ENCODE assay signal across 12 cellular contexts in genomic region chr2:38173690-38174089, GRCh38.
"Had no signal": no experiment of that assay in that cellular context is flagged by ENCODE, and none has a peak within 500 bp of the region (broad histone marks: within the 10 kb centered on the region; RNA-seq: fewer than 3 reads in every experiment).

No MANE protein-coding gene starts in this region.

- ATAC-seq: activated CD8-positive, alpha-beta T cell treated with anti-CD3 and anti-CD28 coated beads, Interleukin-2, amount 10 ng/mL, durations not matched to agents 7 days and 5 days; T-cell had no signal

- H3K9me3 ChIP-seq: pancreas, tibial artery had no signal

- H3K36me3 ChIP-seq: pancreas, tibial artery, WERI-Rb-1 had no signal

- H3K9me3 Mint-ChIP-seq: T-cell had no signal

- H3K4me3 ChIP-seq: lung, pancreas, tibial artery had no signal

- H3K27ac ChIP-seq: tibial artery, WERI-Rb-1 had no signal

- H3K27ac Mint-ChIP-seq: activated CD8-positive, alpha-beta T cell treated with anti-CD3 and anti-CD28 coated beads, Interleukin-2, amount 10 ng/mL, durations not matched to agents 7 days and 5 days; T-cell had no signal

- H3K4me3 Mint-ChIP-seq: activated CD8-positive, alpha-beta T cell treated with anti-CD3 and anti-CD28 coated beads, Interleukin-2, amount 10 ng/mL, durations not matched to agents 7 days and 5 days; T-cell had no signal

- DNase-seq: activated CD4-positive, alpha-beta T cell treated with anti-CD3 and anti-CD28 coated beads for 48 hours; activated CD8-positive, alpha-beta memory T cell treated with anti-CD3 and anti-CD28 coated beads, Interleukin-2, amount 50 U/mL, for 48 hours; activated CD8-positive, alpha-beta T cell treated with anti-CD3 and anti-CD28 coated beads, Interleukin-2, amount 10 ng/mL, durations not matched to agents 7 days and 5 days; activated naive CD4-positive, alpha-beta T cell; dermis blood vessel endothelial cell; erythroblast; hypothalamus; pancreas; T-cell; tibial artery; WERI-Rb-1 had no signal

- H3K36me3 Mint-ChIP-seq: T-cell had no signal

- H3K27me3 ChIP-seq: pancreas, tibial artery had no signal

- H3K4me1 Mint-ChIP-seq: T-cell had no signal
